1 cellular context compared by ENCODE assay signal in genomic region chr3:107690522-107691138, GRCh38.
TF ChIP-seq lines count a peak whose summit lies in the region.

No MANE protein-coding gene starts in this region.

TF ChIP-seq in SK-N-SH treated with all-trans-retinoic acid at 6 μM for 48 hours, 23 proteins besides CTCF, POLR2A, EP300 and RAD21 (continued from another document):
- TF ChIP-seq CSRNP3 (CRISPR knock-in tag; IDR thresholded peaks at IDR 0.05) (no peak), GLIS3 (CRISPR knock-in tag; IDR thresholded peaks at IDR 0.05) (no peak), RARB (CRISPR knock-in tag; IDR thresholded peaks at IDR 0.05) (no peak), ZFP30 (CRISPR knock-in tag; IDR thresholded peaks at IDR 0.05) (no peak), ZC3H10 (CRISPR knock-in tag; IDR thresholded peaks at IDR 0.05) (no peak), ARNTL (CRISPR knock-in tag; IDR thresholded peaks at IDR 0.05; ENCODE audit: borderline replicate concordance, low read depth) (no peak), ZFP3 (CRISPR knock-in tag; IDR thresholded peaks at IDR 0.05) (no peak), PPARA (CRISPR knock-in tag; IDR thresholded peaks at IDR 0.05; ENCODE audit: borderline replicate concordance) (no peak), TCF4 (CRISPR knock-in tag; IDR thresholded peaks at IDR 0.05; ENCODE audit: borderline replicate concordance) (no peak)
